ENCODE assay signal across 21 cellular contexts in genomic region chr5:21071986-21072385, GRCh38.
"Had no signal": no experiment of that assay in that cellular context is flagged by ENCODE, and none has a peak within 500 bp of the region (broad histone marks: within the 10 kb centered on the region; RNA-seq: fewer than 3 reads in every experiment).

No MANE protein-coding gene starts in this region.

- H3K27me3 Mint-ChIP-seq: dendritic cell treated with granulocyte-macrophage colony-stimulating factor and Interleukin-4, amounts not matched to agents 40 ng/mL and 50 ng/mL, for 4 days; natural killer cell treated with Interleukin-12 subunit alpha and Interleukin-12 subunit beta and Interleukin-15 and Interleukin-18, amount 100 ng/mL, for 72 hours; stimulated activated naive B cell treated with anti-CD40 and anti-IgM and Interleukin-4, amounts not matched to agents 10 μg/mL and 1 μg/mL and 100 μg/mL, for 72 hours had no signal

- DNase-seq: activated CD4-positive, alpha-beta T cell treated with anti-CD3 and anti-CD28 coated beads, Interleukin-2, amount 50 U/mL, for 1 hour; activated CD8-positive, alpha-beta memory T cell treated with anti-CD3 and anti-CD28 coated beads for 24 hours; activated CD8-positive, alpha-beta memory T cell treated with anti-CD3 and anti-CD28 coated beads, Interleukin-2, amount 50 U/mL, for 48 hours; activated effector memory CD4-positive, alpha-beta T cell treated with anti-CD3 and anti-CD28 coated beads, Interleukin-2, amount 50 U/mL, for 16 hours; activated naive CD4-positive, alpha-beta T cell treated with anti-CD3 and anti-CD28 coated beads, Interleukin-2, amount 50 U/mL, for 16 hours; activated T-cell treated with anti-CD3 and anti-CD28 coated beads, Interleukin-2, amount 50 U/mL, for 48 hours; aorta; effector memory CD4-positive, alpha-beta T cell; esophagus squamous epithelium; left colon; lower lobe of right lung; nucleus accumbens; sigmoid colon; spleen; stimulated activated naive B cell treated with anti-CD40 and anti-IgM and Interleukin-4, amounts not matched to agents 10 μg/mL and 1 μg/mL and 100 μg/mL, for 72 hours; upper lobe of right lung had no signal

- H3K27ac Mint-ChIP-seq: dendritic cell treated with granulocyte-macrophage colony-stimulating factor and Interleukin-4, amounts not matched to agents 40 ng/mL and 50 ng/mL, for 4 days; natural killer cell treated with Interleukin-12 subunit alpha and Interleukin-12 subunit beta and Interleukin-15 and Interleukin-18, amount 100 ng/mL, for 72 hours; stimulated activated naive B cell treated with anti-CD40 and anti-IgM and Interleukin-4, amounts not matched to agents 10 μg/mL and 1 μg/mL and 100 μg/mL, for 72 hours; T-helper 1 cell treated with Interleukin-12 subunit alpha and Interleukin-12 subunit beta and Interleukin-4 antibody, amounts not matched to agents 30 μg/mL and 1 μg/mL, for 36 hours had no signal

- H3K4me3 ChIP-seq: esophagus squamous epithelium, lower lobe of right lung, sigmoid colon, spleen, thoracic aorta, upper lobe of right lung had no signal

- H3K36me3 ChIP-seq: esophagus squamous epithelium, lower lobe of right lung, sigmoid colon, spleen, thoracic aorta, upper lobe of right lung had no signal

- H3K4me1 ChIP-seq: esophagus squamous epithelium, lower lobe of right lung, sigmoid colon, spleen, upper lobe of right lung had no signal

- ATAC-seq: activated CD4-positive, CD25-positive, alpha-beta regulatory T cell treated with anti-CD3 and anti-CD28 coated beads, Interleukin-2, amount 50 U/mL, for 24 hours; left colon; lower lobe of right lung; natural killer cell treated with Interleukin-12 subunit alpha and Interleukin-12 subunit beta and Interleukin-15 and Interleukin-18, amount 100 ng/mL, for 72 hours; stimulated activated naive B cell treated with anti-CD40 and anti-IgM and Interleukin-4, amounts not matched to agents 10 μg/mL and 1 μg/mL and 100 μg/mL, for 72 hours; upper lobe of right lung had no signal

- H3K4me3 Mint-ChIP-seq: dendritic cell treated with granulocyte-macrophage colony-stimulating factor and Interleukin-4, amounts not matched to agents 40 ng/mL and 50 ng/mL, for 4 days; natural killer cell treated with Interleukin-12 subunit alpha and Interleukin-12 subunit beta and Interleukin-15 and Interleukin-18, amount 100 ng/mL, for 72 hours; stimulated activated naive B cell treated with anti-CD40 and anti-IgM and Interleukin-4, amounts not matched to agents 10 μg/mL and 1 μg/mL and 100 μg/mL, for 72 hours; T-helper 1 cell treated with Interleukin-12 subunit alpha and Interleukin-12 subunit beta and Interleukin-4 antibody, amounts not matched to agents 30 μg/mL and 1 μg/mL, for 36 hours had no signal

- H3K27me3 ChIP-seq: esophagus squamous epithelium, sigmoid colon, spleen, upper lobe of right lung had no signal

- H3K27ac ChIP-seq: esophagus squamous epithelium, lower lobe of right lung, sigmoid colon, spleen, thoracic aorta, upper lobe of right lung had no signal

- H3K36me3 Mint-ChIP-seq: stimulated activated naive B cell treated with anti-CD40 and anti-IgM and Interleukin-4, amounts not matched to agents 10 μg/mL and 1 μg/mL and 100 μg/mL, for 72 hours had no signal

- H3K9me3 ChIP-seq: esophagus squamous epithelium, lower lobe of right lung, spleen, thoracic aorta, upper lobe of right lung had no signal
